ENCODE assay signal across 14 cellular contexts in genomic region chr6:11007715-11008608, GRCh38. TPM values are rescaled to one million over a fixed set of nuclear protein-coding genes. Genes with fewer than 3 reads are reported as not detected.
DNase-seq lines count a peak whose midpoint lies in the region; FAIRE-seq and TF ChIP-seq lines count a peak whose summit lies in the region.
"Had no signal": no experiment of that assay in that cellular context is flagged by ENCODE, and none has a peak within 500 bp of the region (broad histone marks: within the 10 kb centered on the region; RNA-seq: fewer than 3 reads in every experiment).

No MANE protein-coding gene starts in this region.

- no peak overlapping the region for H3K9ac ChIP-seq in adipocyte (ENCODE audit: low read length)
- H3K9ac ChIP-seq: BLaER1 treated with 17β-estradiol and CSF1 and Interleukin-3, amounts not matched to agents 10 nM and 100 nM had no signal

- DNase-seq in Caco-2 = peak in 1 of 2 experiments; percentile 32
- DNase-seq in HTR-8/SVneo (ENCODE audit: insufficient read length, low spot score) = peak; percentile 31
- DNase-seq in adipocyte (ENCODE audit: low read depth) = peak; percentile 33
- DNase-seq in iris pigment epithelial cell (ENCODE audit: low read depth) = peak; percentile 74
- DNase-seq in NCI-H1092 (lab: John Stamatoyannopoulos, UW) = no peak
- DNase-seq in epidermal melanocyte (ENCODE audit: insufficient read length, low spot score) = no peak
- DNase-seq in posterior cingulate gyrus = no peak
- DNase-seq in central memory CD4-positive, alpha-beta T cell = no peak
- DNase-seq: activated CD4-positive, alpha-beta T cell treated with anti-CD3 and anti-CD28 coated beads for 1 hour; activated naive CD4-positive, alpha-beta T cell; NCI-H2171 treated with DMSO at 0.1 percent for 48 hours; nephron progenitor cell; stimulated activated naive B cell treated with anti-CD40 and anti-IgM and Interleukin-4, amounts not matched to agents 10 μg/mL and 1 μg/mL and 100 μg/mL, for 72 hours had no signal

- CTCF ChIA-PET in Caco-2 (lab: Charles Lee) = interaction anchor here (0.9 to 1.2 kb wide), 4 partner anchors 53 to 61 kb away, joined by 3 to 9 read pairs (median 4); no protein-coding TSS in a partner anchor

- H3K4me3 ChIP-seq in Caco-2 (ENCODE audit: low read depth, low read length) (no peak overlapping the region), adipocyte (ENCODE audit: low read length) (no peak overlapping the region)
- H3K4me3 ChIP-seq: BLaER1 treated with 17β-estradiol and CSF1 and Interleukin-3, amounts not matched to agents 10 nM and 100 nM had no signal

- BruUV-seq in Caco-2 (replicated peaks; lab: Mats Ljungman, UMichigan) = no TSS peak

- H3K36me3 Mint-ChIP-seq in Caco-2 (ENCODE audit: insufficient read depth, unreplicated experiment) = no peaks in the 10 kb centered on the region
- H3K36me3 Mint-ChIP-seq: stimulated activated naive B cell treated with anti-CD40 and anti-IgM and Interleukin-4, amounts not matched to agents 10 μg/mL and 1 μg/mL and 100 μg/mL, for 72 hours had no signal

- no peaks in the 10 kb centered on the region for H3K9me3 Mint-ChIP-seq in Caco-2 (ENCODE audit: unreplicated experiment)
- H3K9me3 Mint-ChIP-seq: nephron progenitor cell had no signal

- H3K4me3 Mint-ChIP-seq in Caco-2 (ENCODE audit: unreplicated experiment) = peak overlapping the region; percentile 22
- H3K4me3 Mint-ChIP-seq: nephron progenitor cell; stimulated activated naive B cell treated with anti-CD40 and anti-IgM and Interleukin-4, amounts not matched to agents 10 μg/mL and 1 μg/mL and 100 μg/mL, for 72 hours had no signal

- POLR2A ChIA-PET in Caco-2 (lab: Charles Lee) = no interaction called here

- peaks cover 49% of the 10 kb centered on the region for H3K4me1 Mint-ChIP-seq in Caco-2 (ENCODE audit: low read depth, unreplicated experiment)
- H3K4me1 Mint-ChIP-seq: stimulated activated naive B cell treated with anti-CD40 and anti-IgM and Interleukin-4, amounts not matched to agents 10 μg/mL and 1 μg/mL and 100 μg/mL, for 72 hours had no signal

- H3K27me3 Mint-ChIP-seq in Caco-2 (ENCODE audit: insufficient read depth, unreplicated experiment) = no peaks in the 10 kb centered on the region

- H3K27ac Mint-ChIP-seq in Caco-2 (ENCODE audit: unreplicated experiment) = peak overlapping the region; percentile 50
- H3K27ac Mint-ChIP-seq: nephron progenitor cell; stimulated activated naive B cell treated with anti-CD40 and anti-IgM and Interleukin-4, amounts not matched to agents 10 μg/mL and 1 μg/mL and 100 μg/mL, for 72 hours had no signal

- H3K4me1 ChIP-seq in Caco-2 (peaks cover 55% of the 10 kb centered on the region), adipocyte (ENCODE audit: control insufficient read depth, insufficient read depth, low read length) (peaks cover 24% of the 10 kb centered on the region)

- TF ChIP-seq CTCF in Caco-2 (IDR thresholded peaks at IDR 0.05; ENCODE audit: insufficient read depth in 1 of 2, low read depth in 1 of 2, low read length in 1 of 2, severe bottlenecking in 1 of 2, unreplicated experiment in 1 of 2) = no peak

- H3K27me3 ChIP-seq in Caco-2 (replicated peaks; ENCODE audit: control insufficient read depth, insufficient read depth, low read length) (no peaks in the 10 kb centered on the region), adipocyte (replicated peaks; ENCODE audit: control insufficient read depth, insufficient read depth, low read length) (no peaks in the 10 kb centered on the region)
- H3K27me3 ChIP-seq: BLaER1 treated with 17β-estradiol and CSF1 and Interleukin-3, amounts not matched to agents 10 nM and 100 nM had no signal

- H3K36me3 ChIP-seq in Caco-2 (ENCODE audit: control insufficient read depth, insufficient read depth, low read length) (no peaks in the 10 kb centered on the region), adipocyte (ENCODE audit: control insufficient read depth, insufficient read depth, low read length, severe bottlenecking) (no peaks in the 10 kb centered on the region)

- peak; percentile 76 for FAIRE-seq in HTR-8/SVneo (lab: Jason Lieb, UNC)

- no peaks in the 10 kb centered on the region for H3K9me3 ChIP-seq in Caco-2
- H3K9me3 ChIP-seq in adipocyte (ENCODE audit: control insufficient read depth, low read length) = no peaks in the 10 kb centered on the region

- intact Hi-C loops in Caco-2 (cut with micrococcal nuclease; ENCODE audit: unreplicated experiment) = loop anchor here (1.0 to 2.0 kb wide), 2 partner anchors 45 to 59 kb away; no protein-coding TSS in a partner anchor
- intact Hi-C loops in posterior cingulate gyrus (cut with DNase I) = no loop called here

RNA-seq across cellular contexts. Expression of gene ELOVL2, which starts 36.1 kb away (rescaled TPM):
- total RNA-seq in Caco-2 (2022) = not detected in 2 replicates

Comparison
In these comparisons a context has a peak if more than half of its experiments do, and no peak if none do; other contexts are left out.
1. DNase-seq: peak in HTR-8/SVneo (single experiment), adipocyte (single experiment) and iris pigment epithelial cell (single experiment); none in NCI-H1092 (single experiment), epidermal melanocyte (single experiment), posterior cingulate gyrus (0 of 10) and central memory CD4-positive, alpha-beta T cell (single experiment).